ENCODE assay signal across 17 cellular contexts in the genomic region with DNA sequence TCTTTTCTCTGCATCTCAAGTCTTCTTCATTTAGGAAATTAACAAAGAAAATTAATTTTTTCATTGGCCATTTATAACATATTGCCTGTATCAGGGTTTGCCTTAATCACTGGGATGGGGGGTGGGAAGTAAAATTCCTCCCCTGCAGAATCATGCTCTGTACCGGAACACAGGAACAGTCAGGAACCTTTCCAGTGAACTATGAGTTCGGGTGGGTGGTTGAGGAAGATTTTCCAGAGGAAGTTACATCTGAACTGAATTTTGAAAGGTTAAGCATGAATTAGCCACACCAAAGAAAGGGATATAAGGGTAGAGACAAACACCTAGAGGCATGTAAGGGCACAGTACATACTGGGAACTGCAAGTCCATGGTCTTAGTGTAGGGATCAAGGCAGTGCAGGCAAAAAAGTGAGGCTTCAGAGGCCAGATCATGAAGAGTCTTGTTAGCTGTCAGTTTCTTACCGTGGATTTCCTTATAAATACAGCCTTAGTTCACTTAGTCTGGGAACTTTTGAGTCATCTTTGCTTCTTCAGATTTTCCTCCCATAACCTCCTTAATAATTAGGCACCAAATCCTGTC. TPM values are rescaled to one million over a fixed set of nuclear protein-coding genes. Genes with fewer than 3 reads are reported as not detected.
A peak's percentile ranks its signal among the peaks of the same experiment; 100 is the strongest.
DNase-seq lines count a peak whose midpoint lies in the region; ATAC-seq, FAIRE-seq and TF ChIP-seq lines count a peak whose summit lies in the region.
"Had no signal": no experiment of that assay in that cellular context is flagged by ENCODE, and none has a peak within 500 bp of the region (broad histone marks: within the 10 kb centered on the region; RNA-seq: fewer than 3 reads in every experiment).

No MANE protein-coding gene starts in this region.

- no peaks in the 10 kb centered on the region for H3K9me1 ChIP-seq in keratinocyte (ENCODE audit: control insufficient read depth, extremely low read depth, insufficient read depth, low read length)

- TF ChIP-seq POLR2A in A549 (IDR thresholded peaks at IDR 0.05; ENCODE audit: low read length), result no peak

- no peak overlapping the region for H3K4me2 ChIP-seq in A549
- no peak overlapping the region for H3K4me2 ChIP-seq in GM23338
- H3K4me2 ChIP-seq in keratinocyte (ENCODE audit: control insufficient read depth, extremely low read depth, insufficient read depth, low read depth, low read length), result peak overlapping the region; percentile 11
- no peak overlapping the region for H3K4me2 ChIP-seq in neural progenitor cell
- H3K4me2 ChIP-seq: KMS-11 had no signal

- H2AFZ ChIP-seq in GM23338, result no peak overlapping the region
- H2AFZ ChIP-seq in keratinocyte (ENCODE audit: control insufficient read depth, low read length), result peak overlapping the region; percentile 84
- no peak overlapping the region for H2AFZ ChIP-seq in neural progenitor cell (replicated peaks)

- H3K4me1 Mint-ChIP-seq in GM23338 (peaks cover 8% of the 10 kb centered on the region; the same call in 2 of the 3 replicates), natural killer cell (peaks cover 0 to 6% of the 10 kb centered on the region in 2 donors), neural progenitor cell (no peaks in the 10 kb centered on the region)

- intact Hi-C loops in natural killer cell (cut with micrococcal nuclease), result no loop called here

- H4K20me1 ChIP-seq in GM23338 (replicated peaks; ENCODE audit: insufficient read depth), result no peaks in the 10 kb centered on the region; the same call in 1 of the 2 replicates
- H4K20me1 ChIP-seq in keratinocyte (ENCODE audit: control insufficient read depth, extremely low read depth, insufficient read depth, low read length), result no peaks in the 10 kb centered on the region
- peaks cover 23% of the 10 kb centered on the region for H4K20me1 ChIP-seq in neural progenitor cell (ENCODE audit: low read depth)

- H3K9me3 ChIP-seq in A549 (no peaks in the 10 kb centered on the region), keratinocyte (ENCODE audit: control insufficient read depth, low read depth, low read length) (no peaks in the 10 kb centered on the region), neural progenitor cell (ENCODE audit: low read depth) (no peaks in the 10 kb centered on the region)

- WGBS in A549 (ENCODE audit: missing lambda C conversion rate), result 86% methylated on average over 3 of the region's 3 CpGs

- H3K79me2 ChIP-seq in GM23338 (replicated peaks; ENCODE audit: insufficient read depth) (peaks cover 75% of the 10 kb centered on the region), keratinocyte (ENCODE audit: control insufficient read depth, insufficient read depth, low read length) (no peaks in the 10 kb centered on the region), neural progenitor cell (ENCODE audit: low read depth) (peaks cover 95% of the 10 kb centered on the region)

- no peak overlapping the region for H3K4me3 ChIP-seq in A549
- no peak overlapping the region for H3K4me3 ChIP-seq in GM23338
- no peak overlapping the region for H3K4me3 ChIP-seq in keratinocyte (ENCODE audit: control insufficient read depth in 2 of 3, extremely low read depth in 1 of 3, insufficient read depth in 2 of 3, low read depth in 1 of 3, low read length in 3 of 3)
- H3K4me3 ChIP-seq in neural progenitor cell, result no peak overlapping the region

- DNase-seq in A549 (ENCODE audit: low read depth in 1 of 2, low spot score in 1 of 2) (no peak), GM23338 (ENCODE audit: low spot score) (peak; percentile 17), amniotic epithelial cell (ENCODE audit: low read depth) (peak; percentile 45), keratinocyte (ENCODE audit: low read depth, low spot score) (no peak), natural killer cell (no peak), NCI-H446 treated with DMSO at 0.1 percent for 48 hours (lab: John Stamatoyannopoulos, UW) (no peak), neural progenitor cell (ENCODE audit: low spot score) (no peak), SKM-1 (lab: John Stamatoyannopoulos, UW; ENCODE audit: unreplicated experiment) (no peak)
- DNase-seq: activated CD4-positive, CD25-positive, alpha-beta regulatory T cell; left ventricle myocardium superior; NCI-H1417 treated with DMSO at 0.1 percent for 48 hours; NK-92 treated with Interleukin-12 subunit alpha and Interleukin-12 subunit beta, amount 100 ng/mL, for 24 hours; substantia nigra had no signal

- H3K9me2 ChIP-seq in GM23338 (ENCODE audit: insufficient read depth), result no peaks in the 10 kb centered on the region

- H3K4me3 Mint-ChIP-seq in GM23338 (no peak overlapping the region), natural killer cell (no peak overlapping the region), neural progenitor cell (no peak overlapping the region)
- H3K4me3 Mint-ChIP-seq: natural killer cell treated with Interleukin-12 subunit alpha and Interleukin-12 subunit beta and Interleukin-15 and Interleukin-18, amount 100 ng/mL, for 72 hours; T-helper 1 cell treated with Interleukin-12 subunit alpha and Interleukin-12 subunit beta and Interleukin-4 antibody, amounts not matched to agents 30 μg/mL and 1 μg/mL, for 36 hours had no signal

- no peaks in the 10 kb centered on the region for H3K27me3 ChIP-seq in GM23338 (ENCODE audit: insufficient read depth)
- no peaks in the 10 kb centered on the region for H3K27me3 ChIP-seq in keratinocyte (ENCODE audit: control insufficient read depth, extremely low read depth, insufficient read depth, low read length)
- H3K27me3 ChIP-seq in neural progenitor cell, result no peaks in the 10 kb centered on the region

- CTCF ChIA-PET in A549 (lab: Yijun Ruan, JAX), result no interaction called here

- TF ChIP-seq CTCF in A549 (IDR thresholded peaks at IDR 0.05) (no peak), GM23338 (conservative IDR thresholded peaks at IDR 0.05; ENCODE audit: low read depth in 2 of 2) (no peak), keratinocyte (optimal IDR thresholded peaks at IDR 0.05 in 1 of 3, IDR thresholded peaks at IDR 0.05 in 1 of 3, conservative IDR thresholded peaks at IDR 0.05 in 1 of 3; ENCODE audit: extremely low read depth in 1 of 3, insufficient read depth in 2 of 3, low read length in 3 of 3) (no peak), natural killer cell (IDR thresholded peaks at IDR 0.05) (no peak), neural progenitor cell (IDR thresholded peaks at IDR 0.05) (no peak)

- H3F3A ChIP-seq in GM23338 (replicated peaks; ENCODE audit: low read depth) (no peaks in the 10 kb centered on the region), neural progenitor cell (ENCODE audit: low read depth) (no peaks in the 10 kb centered on the region)

- no peak for TF ChIP-seq RAD21 in A549 (conservative IDR thresholded peaks at IDR 0.05 in 1 of 2, IDR thresholded peaks at IDR 0.05 in 1 of 2)

- dilution Hi-C loops in keratinocyte (cut with MboI; ENCODE audit: extremely low pct_ligation_motif_present, low sequenced_read_pairs), result no loop called here

- POLR2A ChIA-PET in A549 (lab: Yijun Ruan, JAX), result no interaction called here

- H3K36me3 Mint-ChIP-seq in GM23338 (ENCODE audit: low read depth) (no peaks in the 10 kb centered on the region), natural killer cell (no peaks in the 10 kb centered on the region), neural progenitor cell (peaks cover 10% of the 10 kb centered on the region)
- H3K36me3 Mint-ChIP-seq: natural killer cell treated with Interleukin-12 subunit alpha and Interleukin-12 subunit beta and Interleukin-15 and Interleukin-18, amount 100 ng/mL, for 72 hours had no signal

- TF ChIP-seq EP300 in A549 (IDR thresholded peaks at IDR 0.05), result no peak

- H3K4me1 ChIP-seq in A549, result peaks cover 8% of the 10 kb centered on the region; the same call in 2 of the 3 replicates
- H3K4me1 ChIP-seq in GM23338 (ENCODE audit: insufficient read depth), result 0 out of 2 replicates have a peak, but pooled peaks cover 5% of the 10 kb centered on the region
- H3K4me1 ChIP-seq in keratinocyte (ENCODE audit: control insufficient read depth, extremely low read depth, insufficient read depth, low read length), result peaks cover 16% of the 10 kb centered on the region
- no peaks in the 10 kb centered on the region for H3K4me1 ChIP-seq in neural progenitor cell

- H3K9me3 Mint-ChIP-seq in GM23338 (no peaks in the 10 kb centered on the region), natural killer cell (no peaks in the 10 kb centered on the region), neural progenitor cell (no peaks in the 10 kb centered on the region)
- H3K9me3 Mint-ChIP-seq: natural killer cell treated with Interleukin-12 subunit alpha and Interleukin-12 subunit beta and Interleukin-15 and Interleukin-18, amount 100 ng/mL, for 72 hours; T-helper 1 cell treated with Interleukin-12 subunit alpha and Interleukin-12 subunit beta and Interleukin-4 antibody, amounts not matched to agents 30 μg/mL and 1 μg/mL, for 36 hours had no signal

- FAIRE-seq in A549 (lab: Jason Lieb, UNC), result no peak
- FAIRE-seq in keratinocyte (lab: Jason Lieb, UNC), result peak; percentile 32
- FAIRE-seq: GM18507 had no signal

- H3K9ac ChIP-seq in keratinocyte (ENCODE audit: control insufficient read depth, extremely low read depth, insufficient read depth, low read length), result no peak overlapping the region
- H3K9ac ChIP-seq in neural progenitor cell, result no peak overlapping the region
- H3K9ac ChIP-seq: KMS-11 had no signal

- H3K27ac ChIP-seq in A549 (no peak overlapping the region), GM23338 (ENCODE audit: low read depth) (no peak overlapping the region), keratinocyte (ENCODE audit: control insufficient read depth, insufficient read depth, low read length) (no peak overlapping the region), neural progenitor cell (no peak overlapping the region)
- H3K27ac ChIP-seq: KMS-11 had no signal

- no peak overlapping the region; the same call in 1 of the 2 replicates for H3K27ac Mint-ChIP-seq in GM23338
- H3K27ac Mint-ChIP-seq in natural killer cell, result no peak overlapping the region
- no peak overlapping the region for H3K27ac Mint-ChIP-seq in neural progenitor cell
- H3K27ac Mint-ChIP-seq: natural killer cell treated with Interleukin-12 subunit alpha and Interleukin-12 subunit beta and Interleukin-15 and Interleukin-18, amount 100 ng/mL, for 72 hours; T-helper 1 cell treated with Interleukin-12 subunit alpha and Interleukin-12 subunit beta and Interleukin-4 antibody, amounts not matched to agents 30 μg/mL and 1 μg/mL, for 36 hours had no signal

- H3K36me3 ChIP-seq in GM23338 (ENCODE audit: insufficient read depth), result no peaks in the 10 kb centered on the region
- H3K36me3 ChIP-seq in keratinocyte (ENCODE audit: control insufficient read depth in 2 of 2, extremely low read depth in 1 of 2, insufficient read depth in 2 of 2, low read length in 2 of 2), result no peaks in the 10 kb centered on the region
- H3K36me3 ChIP-seq in neural progenitor cell, result no peaks in the 10 kb centered on the region

- no peaks in the 10 kb centered on the region for H3K27me3 Mint-ChIP-seq in GM23338 (ENCODE audit: insufficient read depth, low read depth, poor library complexity)
- H3K27me3 Mint-ChIP-seq in natural killer cell (ENCODE audit: low read depth in 2 of 2), result no peaks in the 10 kb centered on the region
- H3K27me3 Mint-ChIP-seq in neural progenitor cell (ENCODE audit: insufficient read depth, low read depth), result no peaks in the 10 kb centered on the region
- H3K27me3 Mint-ChIP-seq: natural killer cell treated with Interleukin-12 subunit alpha and Interleukin-12 subunit beta and Interleukin-15 and Interleukin-18, amount 100 ng/mL, for 72 hours had no signal

- peak; percentile 39 to 59; a peak in 2 of 6 replicates for ATAC-seq in A549
- peak; percentile 63 for ATAC-seq in GM23338
- ATAC-seq in natural killer cell, result no peak
- ATAC-seq: left ventricle myocardium superior; natural killer cell treated with Interleukin-12 subunit alpha and Interleukin-12 subunit beta and Interleukin-15 and Interleukin-18, amount 100 ng/mL, for 72 hours had no signal

RNA-seq across cellular contexts. Expression of gene FAM117B, which starts 55.6 kb away (rescaled TPM):
- 3.6 and 4.9 TPM in 2 replicates for polyA plus RNA-seq in A549 (2011; rRNA removed)
- polyA plus RNA-seq in A549 (2012; cell fraction: cytosol; rRNA removed), result 1.2 and 1.6 TPM in 2 replicates
- 1.2 and 1.5 TPM in 2 replicates for polyA plus RNA-seq in A549 (2012; cell fraction: nucleus; rRNA removed)
- 2.9 to 3.6 TPM (median 3.6 TPM) in 3 replicates for polyA plus RNA-seq in A549 (2017; fragmentation: RNase III; extraction: RNeasy Plus Mini Kit Qiagen cat#74134 plus additional on column Dnase treatment)
- 5.2 and 6.9 TPM in 2 replicates for polyA minus RNA-seq in A549 (2011; rRNA and poly(A)+ RNA removed)
- 23.0 and 24.7 TPM in 2 replicates for total RNA-seq in GM23338 (2014; rRNA removed; shearing (Covaris generic))
- polyA plus RNA-seq in GM23338 (2016; fragmentation: Nextera tagmentation; extraction: Ambion mirVana), result 8.3 and 8.4 TPM in 2 replicates
- polyA plus RNA-seq in keratinocyte, result 0.94 to 1.9 TPM (median 1.3 TPM) in 3 replicates
- 2.5 TPM for polyA plus RNA-seq in keratinocyte (2011; ENCODE audit: low read depth)
- 1.4 and 1.8 TPM in 2 replicates for polyA plus RNA-seq in keratinocyte (2011; cell fraction: cytosol; rRNA removed)
- 2.3 TPM in 2 replicates for polyA plus RNA-seq in keratinocyte (2011; cell fraction: nucleus; rRNA removed)
- 1.8 and 2.2 TPM in 2 replicates for polyA plus RNA-seq in keratinocyte (2012; ENCODE audit: low replicate concordance)
- 1.9 to 2.8 TPM (median 2.0 TPM) in 3 replicates for polyA minus RNA-seq in keratinocyte
- polyA minus RNA-seq in keratinocyte (2011; cell fraction: cytosol; rRNA and poly(A)+ RNA removed), result 1.9 TPM
- 2.0 and 2.7 TPM in 2 replicates for polyA minus RNA-seq in keratinocyte (2011; cell fraction: nucleus; rRNA and poly(A)+ RNA removed)
- 10 to 100 TPM; 11.6 to 14.2 (median 13.1) TPM for total RNA-seq in natural killer cell
- total RNA-seq in neural progenitor cell (ENCODE audit: low replicate concordance), result 15.0 and 17.5 TPM in 2 replicates

Comparison
In these comparisons a context has a peak if more than half of its experiments do, and no peak if none do; other contexts are left out.
1. ATAC-seq: peak in A549 (2 of 2) and GM23338 (single experiment); none in natural killer cell (0 of 3).
2. DNase-seq: peak in GM23338 (single experiment) and amniotic epithelial cell (single experiment); none in A549 (0 of 2), keratinocyte (single experiment), natural killer cell (single experiment), NCI-H446 treated with DMSO at 0.1 percent for 48 hours (single experiment), neural progenitor cell (single experiment) and SKM-1 (single experiment).